Comparison of ENCODE assay signal across 12 cellular contexts in the genomic region with DNA sequence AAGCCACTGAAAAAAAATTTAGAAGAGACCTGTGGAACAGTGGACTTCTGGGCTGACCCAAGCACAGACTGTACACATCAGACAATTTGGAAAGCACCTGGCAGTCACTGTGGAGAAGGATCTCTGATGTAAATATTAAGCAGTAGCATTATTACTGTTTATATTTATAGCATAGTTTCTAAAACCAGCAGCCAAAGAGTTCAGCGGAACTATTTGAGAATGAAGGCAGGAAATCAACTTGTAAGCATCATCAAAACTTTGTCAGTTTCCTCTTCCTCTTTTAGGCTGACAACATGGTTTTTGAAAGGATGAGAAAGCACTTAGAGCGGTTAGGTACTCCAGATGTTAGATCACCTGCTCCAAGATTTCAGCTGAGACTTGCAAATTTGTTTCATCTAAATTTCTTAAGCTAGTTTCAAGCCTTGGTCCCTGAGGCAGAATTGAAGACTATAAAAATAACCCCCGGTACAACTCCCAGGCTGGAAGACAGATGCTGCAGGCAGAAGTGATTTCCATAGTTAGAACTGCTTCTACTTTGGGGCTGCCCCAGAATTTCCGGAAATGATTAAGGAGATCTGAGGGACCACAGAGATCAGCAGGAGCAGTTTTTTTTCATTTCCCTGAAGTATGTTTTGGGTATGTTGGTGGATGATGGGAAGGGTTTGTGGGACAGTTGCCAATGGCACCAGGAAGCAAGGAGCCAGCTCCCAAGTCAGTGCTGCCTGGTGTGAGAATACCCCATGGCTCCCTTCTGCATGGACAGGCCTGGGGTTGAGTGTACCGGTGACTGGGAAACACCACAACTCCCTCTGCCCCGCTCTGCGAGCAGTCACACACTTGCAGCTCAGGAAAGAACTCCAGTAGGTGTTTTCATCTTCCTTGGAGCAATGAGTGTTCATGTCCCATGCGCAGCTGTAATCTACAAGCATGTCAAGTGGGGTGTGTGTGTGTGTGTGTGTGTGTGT.
DNase-seq lines count a peak whose midpoint lies in the region; ATAC-seq and TF ChIP-seq lines count a peak whose summit lies in the region.
"Had no signal": no experiment of that assay in that cellular context is flagged by ENCODE, and none has a peak within 500 bp of the region (broad histone marks: within the 10 kb centered on the region; RNA-seq: fewer than 3 reads in every experiment).

No MANE protein-coding gene starts in this region.

- ATAC-seq in GM18499 (IDR thresholded peaks at IDR 0.05; ENCODE audit: insufficient read depth, unreplicated experiment) = peak; percentile 73
- peak; percentile 66 for ATAC-seq in GM21381 (IDR thresholded peaks at IDR 0.05; ENCODE audit: unreplicated experiment)
- peak; percentile 81 for ATAC-seq in HG03520 (IDR thresholded peaks at IDR 0.05; ENCODE audit: unreplicated experiment)
- ATAC-seq in heart right ventricle = peak in 7 of 8 donors; percentile 20 to 68 (median 53)
- no peak for ATAC-seq in HG02870 (IDR thresholded peaks at IDR 0.05; ENCODE audit: unreplicated experiment)
- ATAC-seq in GM21786 (IDR thresholded peaks at IDR 0.05; ENCODE audit: unreplicated experiment) = no peak

- intact Hi-C loops in heart right ventricle (cut with DNase I) (no loop called here), transverse colon (cut with DNase I; ENCODE audit: low total_unique reads) (no loop called here)

- TF ChIP-seq CTCF in heart right ventricle (IDR thresholded peaks at IDR 0.05) (no peak), transverse colon (IDR thresholded peaks at IDR 0.05) (no peak)

- in situ Hi-C loops in transverse colon (cut with MboI; ENCODE audit: low pct_ligation_motif_present in 1 of 4, low pct_unique_long_range_greater_than_20kb in 1 of 4, low sequenced_read_pairs in 3 of 4) = no loop called here

- no peak for TF ChIP-seq POLR2A in transverse colon (IDR thresholded peaks at IDR 0.05)

- H3K4me1 ChIP-seq in heart right ventricle (peaks cover 0 to 19% (median 7%) of the 10 kb centered on the region in 9 donors), transverse colon (no peaks in the 10 kb centered on the region)
- H3K4me1 ChIP-seq: HAP-1 had no signal

- 58 to 65% methylated on average over 8 of the region's 8 CpGs for WGBS in heart right ventricle, 2 donors
- WGBS in transverse colon (ENCODE audit: low coverage in 1 of 2), 2 donors = 49 to 63% methylated on average over 7 to 8 of the region's 8 CpGs

- DNase-seq in heart right ventricle (no peak), NCI-H82 treated with DMSO at 0.1 percent for 48 hours (lab: John Stamatoyannopoulos, UW; ENCODE audit: unreplicated experiment) (no peak), transverse colon (no peak)
- DNase-seq: central memory CD4-positive, alpha-beta T cell; NCI-H1092; SHP77 had no signal

- H3K27ac ChIP-seq in heart right ventricle (peak overlapping the region in 4 of 10 donors; percentile 36 to 62 (median 50)), transverse colon (no peak overlapping the region)

- H3K36me3 ChIP-seq in heart right ventricle (no peaks in the 10 kb centered on the region), transverse colon (no peaks in the 10 kb centered on the region)
- H3K36me3 ChIP-seq: HAP-1 had no signal

- H3K9me3 ChIP-seq in heart right ventricle (peaks cover 0 to 5% (median 0%) of the 10 kb centered on the region in 11 donors), transverse colon (no peaks in the 10 kb centered on the region)
- H3K9me3 ChIP-seq: HAP-1 had no signal

- no peak overlapping the region for H3K4me3 ChIP-seq in heart right ventricle
- no peak overlapping the region for H3K4me3 ChIP-seq in transverse colon
- H3K4me3 ChIP-seq: HAP-1 had no signal

- H3K27me3 ChIP-seq in heart right ventricle = no peaks in the 10 kb centered on the region
- H3K27me3 ChIP-seq in transverse colon = no peaks in the 10 kb centered on the region

- no peak for TF ChIP-seq EP300 in transverse colon (IDR thresholded peaks at IDR 0.05; ENCODE audit: low read depth)

Comparison
In these comparisons a context has a peak if more than half of its experiments do, and no peak if none do; other contexts are left out.
1. ATAC-seq: peak in GM18499 (single experiment), GM21381 (single experiment), HG03520 (single experiment) and heart right ventricle (7 of 8); none in HG02870 (single experiment) and GM21786 (single experiment).